1 cellular context compared by ENCODE assay signal in genomic region chr11:64743591-64744543, GRCh38.
TF ChIP-seq lines count a peak whose summit lies in the region.

Gene RASGRP2 (minus strand): TSS chr11:64744142. CDS start chr11:64742866, 1,276 bp downstream.

TF ChIP-seq in K562, 482 proteins besides CTCF, POLR2A, EP300 and RAD21 (continued from another document and continues in another):
- TF ChIP-seq U2AF1 (optimal IDR thresholded peaks at IDR 0.05; ENCODE audit: low read depth, low read length) (no peak), HOXB6 (CRISPR knock-in tag; IDR thresholded peaks at IDR 0.05; ENCODE audit: borderline replicate concordance) (no peak), SMARCA4 (IDR thresholded peaks at IDR 0.05) (peak; percentile 35; the same call in 1 of the 2 replicates), LCOR (CRISPR knock-in tag; IDR thresholded peaks at IDR 0.05) (0 out of 2 replicates have a peak, but pooled peaks have one; percentile 25), ZNF583 (CRISPR knock-in tag; IDR thresholded peaks at IDR 0.05) (no peak), NR2C2 (CRISPR knock-in tag; IDR thresholded peaks at IDR 0.05) (peak; percentile 87), NR2C2 (tag; IDR thresholded peaks at IDR 0.05) (peak; percentile 73), ZNF830 (CRISPR knock-in tag; IDR thresholded peaks at IDR 0.05) (no peak), ZKSCAN8 (CRISPR knock-in tag; IDR thresholded peaks at IDR 0.05) (no peak), ZNF239 (CRISPR knock-in tag; IDR thresholded peaks at IDR 0.05) (no peak), MXI1 (IDR thresholded peaks at IDR 0.05; ENCODE audit: low read depth, low read length) (0 out of 2 replicates have a peak, but pooled peaks have one; percentile 46), ADNP (tag; IDR thresholded peaks at IDR 0.05) (peak; percentile 95), ZNF77 (CRISPR knock-in tag; IDR thresholded peaks at IDR 0.05) (no peak), CREB5 (CRISPR knock-in tag; IDR thresholded peaks at IDR 0.05) (no peak), CBX3 (IDR thresholded peaks at IDR 0.05; ENCODE audit: borderline replicate concordance in 1 of 2, low read length in 2 of 2) (0 out of 3 replicates have a peak, but pooled peaks of 1 of the 2 experiments have one; percentile 25), ESRRB (CRISPR knock-in tag; IDR thresholded peaks at IDR 0.05; ENCODE audit: borderline replicate concordance) (no peak), ZC3H8 (IDR thresholded peaks at IDR 0.05) (no peak), EP400 (IDR thresholded peaks at IDR 0.05) (0 out of 2 replicates have a peak, but pooled peaks have one; percentile 9), RBM25 (IDR thresholded peaks at IDR 0.05; ENCODE audit: low read depth, low read length, severe bottlenecking) (peak; percentile 88), NFE2L1 (tag; IDR thresholded peaks at IDR 0.05; ENCODE audit: borderline replicate concordance, low read depth) (no peak), KAT2B (IDR thresholded peaks at IDR 0.05; ENCODE audit: low read depth, low read length) (no peak), ZNF655 (CRISPR knock-in tag; IDR thresholded peaks at IDR 0.05) (no peak), SIRT6 (IDR thresholded peaks at IDR 0.05; ENCODE audit: low read depth, low read length) (no peak), IRF9 (tag; IDR thresholded peaks at IDR 0.05) (no peak), SREBF1 (IDR thresholded peaks at IDR 0.05; ENCODE audit: borderline replicate concordance, low read depth, low read length) (no peak), TBP (optimal IDR thresholded peaks at IDR 0.05; ENCODE audit: low read depth, low read length) (no peak), CBFA2T2 (conservative IDR thresholded peaks at IDR 0.05) (no peak), EGR1 (conservative IDR thresholded peaks at IDR 0.05) (peak; percentile 49), USF2 (CRISPR knock-in tag; IDR thresholded peaks at IDR 0.05) (no peak), RBFOX2 (IDR thresholded peaks at IDR 0.05; ENCODE audit: low read depth, low read length) (peak; percentile 72), MEF2D (tag; conservative IDR thresholded peaks at IDR 0.05; ENCODE audit: low read depth) (no peak), DNMT1 (IDR thresholded peaks at IDR 0.05) (no peak), RFX5 (IDR thresholded peaks at IDR 0.05; ENCODE audit: low read depth, low read length) (no peak), CEBPG (CRISPR knock-in tag; IDR thresholded peaks at IDR 0.05) (no peak; the same call in 1 of the 2 replicates), CEBPG (tag; conservative IDR thresholded peaks at IDR 0.05 in 1 of 2, IDR thresholded peaks at IDR 0.05 in 1 of 2) (no peak), ZKSCAN3 (CRISPR knock-in tag; IDR thresholded peaks at IDR 0.05) (no peak), TCF3 (CRISPR knock-in tag; IDR thresholded peaks at IDR 0.05) (no peak), SREBF2 (CRISPR knock-in tag; IDR thresholded peaks at IDR 0.05) (no peak), TAF7 (tag; IDR thresholded peaks at IDR 0.05) (no peak), PURB (CRISPR knock-in tag; IDR thresholded peaks at IDR 0.05; ENCODE audit: low read depth) (no peak), EZH2 (IDR thresholded peaks at IDR 0.05; ENCODE audit: borderline replicate concordance, low read depth, low read length) (no peak), MTA2 (IDR thresholded peaks at IDR 0.05; ENCODE audit: low read depth) (0 out of 2 replicates have a peak, but pooled peaks have one; percentile 7), DMBX1 (CRISPR knock-in tag; IDR thresholded peaks at IDR 0.05; ENCODE audit: borderline replicate concordance) (no peak), ZNF133 (CRISPR knock-in tag; IDR thresholded peaks at IDR 0.05) (no peak)
- TF ChIP-seq, protein P1, sequence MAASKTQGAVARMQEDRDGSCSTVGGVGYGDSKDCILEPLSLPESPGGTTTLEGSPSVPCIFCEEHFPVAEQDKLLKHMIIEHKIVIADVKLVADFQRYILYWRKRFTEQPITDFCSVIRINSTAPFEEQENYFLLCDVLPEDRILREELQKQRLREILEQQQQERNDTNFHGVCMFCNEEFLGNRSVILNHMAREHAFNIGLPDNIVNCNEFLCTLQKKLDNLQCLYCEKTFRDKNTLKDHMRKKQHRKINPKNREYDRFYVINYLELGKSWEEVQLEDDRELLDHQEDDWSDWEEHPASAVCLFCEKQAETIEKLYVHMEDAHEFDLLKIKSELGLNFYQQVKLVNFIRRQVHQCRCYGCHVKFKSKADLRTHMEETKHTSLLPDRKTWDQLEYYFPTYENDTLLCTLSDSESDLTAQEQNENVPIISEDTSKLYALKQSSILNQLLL (CRISPR knock-in tag; IDR thresholded peaks at IDR 0.05; ENCODE audit: borderline replicate concordance) = no peak
- TF ChIP-seq, protein P2, sequence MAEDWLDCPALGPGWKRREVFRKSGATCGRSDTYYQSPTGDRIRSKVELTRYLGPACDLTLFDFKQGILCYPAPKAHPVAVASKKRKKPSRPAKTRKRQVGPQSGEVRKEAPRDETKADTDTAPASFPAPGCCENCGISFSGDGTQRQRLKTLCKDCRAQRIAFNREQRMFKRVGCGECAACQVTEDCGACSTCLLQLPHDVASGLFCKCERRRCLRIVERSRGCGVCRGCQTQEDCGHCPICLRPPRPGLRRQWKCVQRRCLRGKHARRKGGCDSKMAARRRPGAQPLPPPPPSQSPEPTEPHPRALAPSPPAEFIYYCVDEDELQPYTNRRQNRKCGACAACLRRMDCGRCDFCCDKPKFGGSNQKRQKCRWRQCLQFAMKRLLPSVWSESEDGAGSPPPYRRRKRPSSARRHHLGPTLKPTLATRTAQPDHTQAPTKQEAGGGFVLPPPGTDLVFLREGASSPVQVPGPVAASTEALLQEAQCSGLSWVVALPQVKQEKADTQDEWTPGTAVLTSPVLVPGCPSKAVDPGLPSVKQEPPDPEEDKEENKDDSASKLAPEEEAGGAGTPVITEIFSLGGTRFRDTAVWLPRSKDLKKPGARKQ (CRISPR knock-in tag; IDR thresholded peaks at IDR 0.05) = no peak
- TF ChIP-seq, protein P3, sequence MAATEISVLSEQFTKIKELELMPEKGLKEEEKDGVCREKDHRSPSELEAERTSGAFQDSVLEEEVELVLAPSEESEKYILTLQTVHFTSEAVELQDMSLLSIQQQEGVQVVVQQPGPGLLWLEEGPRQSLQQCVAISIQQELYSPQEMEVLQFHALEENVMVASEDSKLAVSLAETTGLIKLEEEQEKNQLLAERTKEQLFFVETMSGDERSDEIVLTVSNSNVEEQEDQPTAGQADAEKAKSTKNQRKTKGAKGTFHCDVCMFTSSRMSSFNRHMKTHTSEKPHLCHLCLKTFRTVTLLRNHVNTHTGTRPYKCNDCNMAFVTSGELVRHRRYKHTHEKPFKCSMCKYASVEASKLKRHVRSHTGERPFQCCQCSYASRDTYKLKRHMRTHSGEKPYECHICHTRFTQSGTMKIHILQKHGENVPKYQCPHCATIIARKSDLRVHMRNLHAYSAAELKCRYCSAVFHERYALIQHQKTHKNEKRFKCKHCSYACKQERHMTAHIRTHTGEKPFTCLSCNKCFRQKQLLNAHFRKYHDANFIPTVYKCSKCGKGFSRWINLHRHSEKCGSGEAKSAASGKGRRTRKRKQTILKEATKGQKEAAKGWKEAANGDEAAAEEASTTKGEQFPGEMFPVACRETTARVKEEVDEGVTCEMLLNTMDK (IDR thresholded peaks at IDR 0.05; ENCODE audit: borderline replicate concordance, insufficient read depth, low read depth, low read length, poor library complexity, severe bottlenecking) = peak; percentile 75
- TF ChIP-seq, protein P4, sequence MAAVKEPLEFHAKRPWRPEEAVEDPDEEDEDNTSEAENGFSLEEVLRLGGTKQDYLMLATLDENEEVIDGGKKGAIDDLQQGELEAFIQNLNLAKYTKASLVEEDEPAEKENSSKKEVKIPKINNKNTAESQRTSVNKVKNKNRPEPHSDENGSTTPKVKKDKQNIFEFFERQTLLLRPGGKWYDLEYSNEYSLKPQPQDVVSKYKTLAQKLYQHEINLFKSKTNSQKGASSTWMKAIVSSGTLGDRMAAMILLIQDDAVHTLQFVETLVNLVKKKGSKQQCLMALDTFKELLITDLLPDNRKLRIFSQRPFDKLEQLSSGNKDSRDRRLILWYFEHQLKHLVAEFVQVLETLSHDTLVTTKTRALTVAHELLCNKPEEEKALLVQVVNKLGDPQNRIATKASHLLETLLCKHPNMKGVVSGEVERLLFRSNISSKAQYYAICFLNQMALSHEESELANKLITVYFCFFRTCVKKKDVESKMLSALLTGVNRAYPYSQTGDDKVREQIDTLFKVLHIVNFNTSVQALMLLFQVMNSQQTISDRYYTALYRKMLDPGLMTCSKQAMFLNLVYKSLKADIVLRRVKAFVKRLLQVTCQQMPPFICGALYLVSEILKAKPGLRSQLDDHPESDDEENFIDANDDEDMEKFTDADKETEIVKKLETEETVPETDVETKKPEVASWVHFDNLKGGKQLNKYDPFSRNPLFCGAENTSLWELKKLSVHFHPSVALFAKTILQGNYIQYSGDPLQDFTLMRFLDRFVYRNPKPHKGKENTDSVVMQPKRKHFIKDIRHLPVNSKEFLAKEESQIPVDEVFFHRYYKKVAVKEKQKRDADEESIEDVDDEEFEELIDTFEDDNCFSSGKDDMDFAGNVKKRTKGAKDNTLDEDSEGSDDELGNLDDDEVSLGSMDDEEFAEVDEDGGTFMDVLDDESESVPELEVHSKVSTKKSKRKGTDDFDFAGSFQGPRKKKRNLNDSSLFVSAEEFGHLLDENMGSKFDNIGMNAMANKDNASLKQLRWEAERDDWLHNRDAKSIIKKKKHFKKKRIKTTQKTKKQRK (IDR thresholded peaks at IDR 0.05; ENCODE audit: borderline replicate concordance, low read depth, low read length) = no peak
- TF ChIP-seq, protein P5, sequence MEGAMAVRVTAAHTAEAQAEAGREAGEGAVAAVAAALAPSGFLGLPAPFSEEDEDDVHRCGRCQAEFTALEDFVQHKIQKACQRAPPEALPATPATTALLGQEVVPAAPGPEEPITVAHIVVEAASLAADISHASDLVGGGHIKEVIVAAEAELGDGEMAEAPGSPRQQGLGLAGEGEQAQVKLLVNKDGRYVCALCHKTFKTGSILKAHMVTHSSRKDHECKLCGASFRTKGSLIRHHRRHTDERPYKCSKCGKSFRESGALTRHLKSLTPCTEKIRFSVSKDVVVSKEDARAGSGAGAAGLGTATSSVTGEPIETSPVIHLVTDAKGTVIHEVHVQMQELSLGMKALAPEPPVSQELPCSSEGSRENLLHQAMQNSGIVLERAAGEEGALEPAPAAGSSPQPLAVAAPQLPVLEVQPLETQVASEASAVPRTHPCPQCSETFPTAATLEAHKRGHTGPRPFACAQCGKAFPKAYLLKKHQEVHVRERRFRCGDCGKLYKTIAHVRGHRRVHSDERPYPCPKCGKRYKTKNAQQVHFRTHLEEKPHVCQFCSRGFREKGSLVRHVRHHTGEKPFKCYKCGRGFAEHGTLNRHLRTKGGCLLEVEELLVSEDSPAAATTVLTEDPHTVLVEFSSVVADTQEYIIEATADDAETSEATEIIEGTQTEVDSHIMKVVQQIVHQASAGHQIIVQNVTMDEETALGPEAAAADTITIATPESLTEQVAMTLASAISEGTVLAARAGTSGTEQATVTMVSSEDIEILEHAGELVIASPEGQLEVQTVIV (CRISPR knock-in tag; IDR thresholded peaks at IDR 0.05; ENCODE audit: borderline replicate concordance) = no peak
- TF ChIP-seq, protein P6, sequence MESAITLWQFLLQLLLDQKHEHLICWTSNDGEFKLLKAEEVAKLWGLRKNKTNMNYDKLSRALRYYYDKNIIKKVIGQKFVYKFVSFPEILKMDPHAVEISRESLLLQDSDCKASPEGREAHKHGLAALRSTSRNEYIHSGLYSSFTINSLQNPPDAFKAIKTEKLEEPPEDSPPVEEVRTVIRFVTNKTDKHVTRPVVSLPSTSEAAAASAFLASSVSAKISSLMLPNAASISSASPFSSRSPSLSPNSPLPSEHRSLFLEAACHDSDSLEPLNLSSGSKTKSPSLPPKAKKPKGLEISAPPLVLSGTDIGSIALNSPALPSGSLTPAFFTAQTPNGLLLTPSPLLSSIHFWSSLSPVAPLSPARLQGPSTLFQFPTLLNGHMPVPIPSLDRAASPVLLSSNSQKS (CRISPR knock-in tag; IDR thresholded peaks at IDR 0.05) = no peak
- TF ChIP-seq, protein P7, sequence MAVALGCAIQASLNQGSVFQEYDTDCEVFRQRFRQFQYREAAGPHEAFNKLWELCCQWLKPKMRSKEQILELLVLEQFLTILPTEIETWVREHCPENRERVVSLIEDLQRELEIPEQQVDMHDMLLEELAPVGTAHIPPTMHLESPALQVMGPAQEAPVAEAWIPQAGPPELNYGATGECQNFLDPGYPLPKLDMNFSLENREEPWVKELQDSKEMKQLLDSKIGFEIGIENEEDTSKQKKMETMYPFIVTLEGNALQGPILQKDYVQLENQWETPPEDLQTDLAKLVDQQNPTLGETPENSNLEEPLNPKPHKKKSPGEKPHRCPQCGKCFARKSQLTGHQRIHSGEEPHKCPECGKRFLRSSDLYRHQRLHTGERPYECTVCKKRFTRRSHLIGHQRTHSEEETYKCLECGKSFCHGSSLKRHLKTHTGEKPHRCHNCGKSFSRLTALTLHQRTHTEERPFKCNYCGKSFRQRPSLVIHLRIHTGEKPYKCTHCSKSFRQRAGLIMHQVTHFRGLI (CRISPR knock-in tag; IDR thresholded peaks at IDR 0.05) = no peak
